33 cellular contexts compared by ENCODE assay signal in the genomic region with DNA sequence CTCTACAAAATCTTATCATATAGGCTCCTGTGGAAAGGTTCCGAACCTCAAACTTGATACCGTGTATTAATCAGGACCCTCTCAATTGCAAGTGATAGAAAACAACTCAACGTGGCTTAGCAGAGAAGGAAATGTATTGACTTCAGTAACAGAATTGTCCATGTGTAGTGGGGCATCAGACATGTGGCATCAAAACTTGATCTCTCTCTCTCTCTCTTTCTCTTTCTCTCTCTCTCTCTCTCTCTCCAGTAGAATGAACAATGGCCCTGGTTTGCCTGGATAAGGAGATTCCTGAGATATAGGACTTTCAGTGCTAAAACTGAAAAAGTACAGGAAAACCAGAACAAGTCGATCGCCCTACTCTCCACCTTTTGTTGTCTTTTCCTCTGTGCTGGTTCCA.
DNase-seq lines count a peak whose midpoint lies in the region; ATAC-seq, FAIRE-seq and TF ChIP-seq lines count a peak whose summit lies in the region.
"Had no signal": no experiment of that assay in that cellular context is flagged by ENCODE, and none has a peak within 500 bp of the region (broad histone marks: within the 10 kb centered on the region; RNA-seq: fewer than 3 reads in every experiment).

No MANE protein-coding gene starts in this region.

- TF ChIP-seq CTCF in HepG2 (CRISPR knock-in tag; IDR thresholded peaks at IDR 0.05) (no peak), right lobe of liver (IDR thresholded peaks at IDR 0.05) (no peak), HEK293 (tag by site-specific recombination; IDR thresholded peaks at IDR 0.05) (no peak)

- no peaks in the 10 kb centered on the region for H4K20me1 ChIP-seq in HepG2 (ENCODE audit: insufficient read depth, low read length)
- H4K20me1 ChIP-seq: BLaER1; BLaER1 treated with 17β-estradiol and CSF1 and Interleukin-3, amounts not matched to agents 10 nM and 100 nM had no signal

- CTCF ChIA-PET in HepG2 (lab: Yijun Ruan, JAX; ENCODE audit: low intra/inter-chr PET ratio, low total read pairs), result no interaction called here
- CTCF ChIA-PET in HEK293 (lab: Yijun Ruan, JAX), result no interaction called here
- CTCF ChIA-PET in activated naive CD4-positive, alpha-beta T cell treated with anti-CD3 and anti-CD28 coated beads for 36 hours (lab: Charles Lee), result no interaction called here

- no peaks in the 10 kb centered on the region for H3K9me3 Mint-ChIP-seq in activated naive CD4-positive, alpha-beta T cell treated with anti-CD3 and anti-CD28 coated beads for 36 hours
- H3K9me3 Mint-ChIP-seq: CD4-positive, alpha-beta T cell; CD8-positive, alpha-beta T cell had no signal

- 23% methylated on average over 5 of the region's 5 CpGs for WGBS in HepG2 (ENCODE audit: low lambda C conversion rate)
- 43% methylated on average over 5 of the region's 5 CpGs for WGBS in right lobe of liver (ENCODE audit: insufficient coverage, low coverage, low lambda C conversion rate, missing lambda C conversion rate)

- ATAC-seq in HepG2 (no peak), right lobe of liver (no peak)
- ATAC-seq: A549; CD8-positive, alpha-beta T cell had no signal

- no peak for TF ChIP-seq EP300 in HepG2 (IDR thresholded peaks at IDR 0.05; ENCODE audit: low read depth in 2 of 2, low read length in 2 of 2)
- no peak for TF ChIP-seq EP300 in HepG2 (CRISPR knock-in tag; IDR thresholded peaks at IDR 0.05; ENCODE audit: borderline replicate concordance)

- no peak overlapping the region for H3K27ac Mint-ChIP-seq in activated naive CD4-positive, alpha-beta T cell treated with anti-CD3 and anti-CD28 coated beads for 36 hours
- H3K27ac Mint-ChIP-seq: B cell; CD14-positive monocyte; CD4-positive, alpha-beta memory T cell; CD4-positive, alpha-beta T cell; CD4-positive, CD25-positive, alpha-beta regulatory T cell; CD8-positive, alpha-beta memory T cell; CD8-positive, alpha-beta T cell had no signal

- H3K27me3 ChIP-seq in HepG2 (ENCODE audit: control insufficient read depth in 1 of 2, insufficient read depth in 2 of 2, low read length in 2 of 2) (no peaks in the 10 kb centered on the region; a peak in 1 of 5 replicates), right lobe of liver (no peaks in the 10 kb centered on the region)
- H3K27me3 ChIP-seq: BE2C; BLaER1; BLaER1 treated with 17β-estradiol and CSF1 and Interleukin-3, amounts not matched to agents 10 nM and 100 nM had no signal

- intact Hi-C loops in HepG2 (cut with micrococcal nuclease; ENCODE audit: unreplicated experiment) (no loop called here), right lobe of liver (cut with DNase I) (no loop called here)
- intact Hi-C loops in activated naive CD4-positive, alpha-beta T cell treated with anti-CD3 and anti-CD28 coated beads for 36 hours (cut with micrococcal nuclease), result no loop called here

- H3K9ac ChIP-seq in HepG2 (ENCODE audit: insufficient read depth, low read depth, low read length), result no peak overlapping the region
- H3K9ac ChIP-seq: BLaER1; BLaER1 treated with 17β-estradiol and CSF1 and Interleukin-3, amounts not matched to agents 10 nM and 100 nM had no signal

- no TSS peak for BruUV-seq in HepG2 (replicated peaks; lab: Mats Ljungman, UMichigan)

- no peak overlapping the region for H3K4me3 Mint-ChIP-seq in activated naive CD4-positive, alpha-beta T cell treated with anti-CD3 and anti-CD28 coated beads for 36 hours
- H3K4me3 Mint-ChIP-seq: B cell; CD14-positive monocyte; CD4-positive, alpha-beta memory T cell; CD4-positive, alpha-beta T cell; CD4-positive, CD25-positive, alpha-beta regulatory T cell; CD8-positive, alpha-beta memory T cell; CD8-positive, alpha-beta T cell had no signal

- POLR2A ChIA-PET in HepG2 (lab: Yijun Ruan, JAX), result no interaction called here
- POLR2A ChIA-PET in HEK293 (lab: Yijun Ruan, JAX), result no interaction called here

- H3K4me1 Mint-ChIP-seq in activated naive CD4-positive, alpha-beta T cell treated with anti-CD3 and anti-CD28 coated beads for 36 hours (ENCODE audit: low read depth), result no peaks in the 10 kb centered on the region
- H3K4me1 Mint-ChIP-seq: B cell; CD14-positive monocyte; CD4-positive, alpha-beta memory T cell; CD4-positive, CD25-positive, alpha-beta regulatory T cell; CD8-positive, alpha-beta memory T cell had no signal

- no peak for TF ChIP-seq RAD21 in HepG2 (CRISPR knock-in tag; IDR thresholded peaks at IDR 0.05)

- H3K9me3 ChIP-seq in HepG2 (ENCODE audit: low read length) (no peaks in the 10 kb centered on the region), right lobe of liver (no peaks in the 10 kb centered on the region), HEK293 (ENCODE audit: control insufficient read depth, insufficient read depth, low read depth, low read length) (no peaks in the 10 kb centered on the region)
- H3K9me3 ChIP-seq: A549; BE2C; BLaER1; BLaER1 treated with 17β-estradiol and CSF1 and Interleukin-3, amounts not matched to agents 10 nM and 100 nM; Caco-2 had no signal

- no peaks in the 10 kb centered on the region for H3K4me1 ChIP-seq in HepG2 (ENCODE audit: insufficient read depth, low read length)
- H3K4me1 ChIP-seq in right lobe of liver, result no peaks in the 10 kb centered on the region
- no peaks in the 10 kb centered on the region for H3K4me1 ChIP-seq in HEK293 (ENCODE audit: control insufficient read depth, insufficient read depth, low read length)
- H3K4me1 ChIP-seq: A549, BE2C, Caco-2 had no signal

- H3K36me3 ChIP-seq in HepG2 (replicated peaks in 1 of 2; ENCODE audit: control insufficient read depth in 1 of 2, insufficient read depth in 2 of 2, low read length in 2 of 2), result no peaks in the 10 kb centered on the region
- H3K36me3 ChIP-seq in right lobe of liver, result no peaks in the 10 kb centered on the region
- H3K36me3 ChIP-seq in HEK293 (ENCODE audit: control insufficient read depth in 2 of 2, insufficient read depth in 1 of 2, low read length in 2 of 2), result no peaks in the 10 kb centered on the region
- H3K36me3 ChIP-seq: BE2C; BLaER1; BLaER1 treated with 17β-estradiol and CSF1 and Interleukin-3, amounts not matched to agents 10 nM and 100 nM had no signal

- no peaks in the 10 kb centered on the region for H3K79me2 ChIP-seq in HepG2 (ENCODE audit: insufficient read depth, low read length)

- DNase-seq in HepG2 (ENCODE audit: low spot score) (no peak), right lobe of liver (no peak)
- DNase-seq in activated naive CD4-positive, alpha-beta T cell treated with anti-CD3 and anti-CD28 coated beads for 36 hours, result no peak
- DNase-seq: 8988T; ACHN; AML-193; BE2C; C1 segment of cervical spinal cord; Caco-2; Calu3; CD4-positive, alpha-beta memory T cell; CD4-positive, alpha-beta T cell; CD4-positive, CD25-positive, alpha-beta regulatory T cell; CD8-positive, alpha-beta memory T cell; CD8-positive, alpha-beta T cell; COR-L47; DMS 273 treated with DMSO at 0.1 percent for 48 hours; DMS153; DMS53; DMS79; DMS79 treated with DMSO at 0.1 percent for 48 hours; DND-41; EL had no signal

- H2AFZ ChIP-seq in HepG2 (ENCODE audit: low read length), result no peak overlapping the region

- no peak overlapping the region for H3K4me2 ChIP-seq in HepG2 (ENCODE audit: low read depth, low read length)
- H3K4me2 ChIP-seq: A549 had no signal

- in situ Hi-C loops in HepG2 (cut with HindIII; ENCODE audit: extremely low pct_ligation_motif_present, low pct_unique_long_range_greater_than_20kb), result no loop called here

- peaks cover 8% of the 10 kb centered on the region for H3K27me3 Mint-ChIP-seq in activated naive CD4-positive, alpha-beta T cell treated with anti-CD3 and anti-CD28 coated beads for 36 hours (ENCODE audit: low read depth)
- H3K27me3 Mint-ChIP-seq: B cell had no signal

- no peak for FAIRE-seq in HepG2 (lab: Jason Lieb, UNC)
- FAIRE-seq: A204.1, A549, D721Med had no signal

- H3K4me3 ChIP-seq in HepG2 (replicated peaks in 1 of 3; ENCODE audit: insufficient read depth in 1 of 3, low read depth in 2 of 3, low read length in 3 of 3) (no peak overlapping the region), right lobe of liver (no peak overlapping the region), HEK293 (ENCODE audit: low read depth, low read length) (no peak overlapping the region)
- H3K4me3 ChIP-seq: A549; BLaER1; BLaER1 treated with 17β-estradiol and CSF1 and Interleukin-3, amounts not matched to agents 10 nM and 100 nM had no signal

- no peak overlapping the region for H3K27ac ChIP-seq in HepG2 (ENCODE audit: extremely low read length, insufficient read depth, low read length)
- H3K27ac ChIP-seq in right lobe of liver, result no peak overlapping the region
- H3K27ac ChIP-seq in HEK293 (ENCODE audit: extremely low read depth, low read depth, low read length), result no peak overlapping the region
- H3K27ac ChIP-seq: 22Rv1; A549; BLaER1; BLaER1 treated with 17β-estradiol and CSF1 and Interleukin-3, amounts not matched to agents 10 nM and 100 nM; C4-2B had no signal

- H3K36me3 Mint-ChIP-seq in activated naive CD4-positive, alpha-beta T cell treated with anti-CD3 and anti-CD28 coated beads for 36 hours (ENCODE audit: low read depth), result no peaks in the 10 kb centered on the region
- H3K36me3 Mint-ChIP-seq: CD14-positive monocyte; CD4-positive, alpha-beta memory T cell; CD4-positive, CD25-positive, alpha-beta regulatory T cell; CD8-positive, alpha-beta memory T cell; CD8-positive, alpha-beta T cell had no signal

- no peak for TF ChIP-seq POLR2A in HepG2 (IDR thresholded peaks at IDR 0.05; ENCODE audit: insufficient read depth in 1 of 2, low read depth in 2 of 2, low read length in 2 of 2)
- no peak for TF ChIP-seq POLR2A in right lobe of liver (IDR thresholded peaks at IDR 0.05)

TF ChIP-seq in HepG2, 621 proteins besides CTCF, POLR2A, EP300 and RAD21 (continues in another document):
- no peak for TF ChIP-seq RBFOX2 (IDR thresholded peaks at IDR 0.05; ENCODE audit: low read depth, low read length)

TF ChIP-seq in HEK293, 187 proteins besides CTCF, POLR2A, EP300 and RAD21 (continues in another document):
- no peak for TF ChIP-seq ZNF707 (tag by site-specific recombination; IDR thresholded peaks at IDR 0.05)
